1 cellular context compared by ENCODE assay signal in genomic region chr11:48036466-48036865, GRCh38.
TF ChIP-seq lines count a peak whose summit lies in the region.

No MANE protein-coding gene starts in this region.

TF ChIP-seq in IMR-90, 13 proteins besides CTCF, POLR2A, EP300 and RAD21 (continued from another document):
- TF ChIP-seq ELK1 (IDR thresholded peaks at IDR 0.05; ENCODE audit: borderline replicate concordance, low read depth, low read length) (no peak), NFE2L2 (IDR thresholded peaks at IDR 0.05; ENCODE audit: low read depth, low read length) (no peak), CEBPB (IDR thresholded peaks at IDR 0.05; ENCODE audit: low read depth, low read length) (no peak), MAZ (IDR thresholded peaks at IDR 0.05; ENCODE audit: borderline replicate concordance, low read depth, low read length) (no peak), FOS (IDR thresholded peaks at IDR 0.05; ENCODE audit: low read depth, low read length) (no peak), SMC3 (IDR thresholded peaks at IDR 0.05; ENCODE audit: low read depth, low read length) (no peak), MAFK (IDR thresholded peaks at IDR 0.05; ENCODE audit: low read depth, low read length) (no peak), CHD1 (IDR thresholded peaks at IDR 0.05; ENCODE audit: low read depth, low read length) (no peak)
